In genomic region chr6:162032620-162033019, GRCh38 we compare ENCODE assay signal across 1 cellular context.
TF ChIP-seq lines count a peak whose summit lies in the region.

No MANE protein-coding gene starts in this region.

TF ChIP-seq in GM12878, 131 proteins besides CTCF, POLR2A, EP300 and RAD21 (continued from another document):
- TF ChIP-seq BCLAF1 (IDR thresholded peaks at IDR 0.05) (no peak), HSF1 (IDR thresholded peaks at IDR 0.05; ENCODE audit: low read depth, low read length) (no peak)
